Comparison of ENCODE assay signal across 25 cellular contexts in genomic region chr7:2075811-2076210, GRCh38.
DNase-seq lines count a peak whose midpoint lies in the region; ATAC-seq and TF ChIP-seq lines count a peak whose summit lies in the region.
"Had no signal": no experiment of that assay in that cellular context is flagged by ENCODE, and none has a peak within 500 bp of the region (broad histone marks: within the 10 kb centered on the region; RNA-seq: fewer than 3 reads in every experiment).

No MANE protein-coding gene starts in this region.

- peak overlapping the region; percentile 95 for H3K27ac ChIP-seq in BLaER1
- peak overlapping the region; percentile 80 for H3K27ac ChIP-seq in HL-60 (replicated peaks)
- H3K27ac ChIP-seq: 22Rv1, GM23248, SJSA1 had no signal

- H3K4me1 ChIP-seq in BLaER1 = peaks cover 99% of the 10 kb centered on the region
- H3K4me1 ChIP-seq: SJSA1 had no signal

- TF ChIP-seq CTCF in HL-60 (IDR thresholded peaks at IDR 0.05; ENCODE audit: insufficient read depth, low read length) (no peak), progenitor cell of endocrine pancreas (IDR thresholded peaks at IDR 0.05; ENCODE audit: unreplicated experiment) (no peak), GM20000 (IDR thresholded peaks at IDR 0.05; ENCODE audit: extremely low read depth, missing control alignments) (no peak)

- no peak overlapping the region for H3K4me3 Mint-ChIP-seq in progenitor cell of endocrine pancreas (ENCODE audit: low read depth)
- H3K4me3 Mint-ChIP-seq: B cell had no signal

- peaks cover 4% of the 10 kb centered on the region for H3K36me3 Mint-ChIP-seq in progenitor cell of endocrine pancreas (ENCODE audit: insufficient read depth)

- peak overlapping the region; percentile 76 for H3K27ac Mint-ChIP-seq in progenitor cell of endocrine pancreas
- H3K27ac Mint-ChIP-seq: B cell had no signal

- H3K27me3 ChIP-seq in BLaER1 = no peaks in the 10 kb centered on the region
- H3K27me3 ChIP-seq in HL-60 (ENCODE audit: insufficient read depth, poor library complexity, severe bottlenecking) = no peaks in the 10 kb centered on the region
- H3K27me3 ChIP-seq: SJSA1 had no signal

- no peak for DNase-seq in HL-60 (ENCODE audit: low read depth in 1 of 2, low spot score in 1 of 2)
- DNase-seq in myocyte (ENCODE audit: low read depth) = peak; percentile 68
- DNase-seq in progenitor cell of endocrine pancreas (ENCODE audit: low spot score, unreplicated experiment) = no peak
- no peak for DNase-seq in DMS114 treated with DMSO at 0.1 percent for 48 hours (lab: John Stamatoyannopoulos, UW; ENCODE audit: unreplicated experiment)
- no peak for DNase-seq in GM20000 (ENCODE audit: low spot score)
- no peak for DNase-seq in GM03348 (ENCODE audit: low spot score)
- DNase-seq in sciatic nerve (ENCODE audit: low spot score) = no peak
- DNase-seq: DMS53, GM23248, HCEC 1CT, IMR-90, KG1, MM.1S, NCI-H1417, NCI-H1694, NCI-H2029 treated with DMSO at 0.1 percent for 48 hours, NCI-H2227 treated with DMSO at 0.1 percent for 48 hours, NCI-H510A, NCI-H69, Right ventricle myocardium superior, RPMI8226 had no signal

- H4K20me1 ChIP-seq in BLaER1 = peaks cover 89% of the 10 kb centered on the region

- ATAC-seq in sciatic nerve = no peak

- H3K4me3 ChIP-seq in BLaER1 (no peak overlapping the region), HL-60 (replicated peaks; ENCODE audit: insufficient read depth, low read length) (no peak overlapping the region)
- H3K4me3 ChIP-seq: GM23248, SJSA1 had no signal

- H3K27me3 Mint-ChIP-seq in progenitor cell of endocrine pancreas = no peaks in the 10 kb centered on the region
- H3K27me3 Mint-ChIP-seq: B cell had no signal

- peaks cover 7% of the 10 kb centered on the region for H3K9me3 ChIP-seq in BLaER1
- H3K9me3 ChIP-seq: SJSA1 had no signal

- peaks cover 11% of the 10 kb centered on the region for H3K4me1 Mint-ChIP-seq in progenitor cell of endocrine pancreas (ENCODE audit: low read depth)

- H3K9ac ChIP-seq in BLaER1 = no peak overlapping the region
- H3K9ac ChIP-seq: GM23248 had no signal

- H3K36me3 ChIP-seq in BLaER1 = peaks cover 36% of the 10 kb centered on the region

- H3K4me2 ChIP-seq in BLaER1 = peak overlapping the region; percentile 94

- no peaks in the 10 kb centered on the region for H3K9me3 Mint-ChIP-seq in progenitor cell of endocrine pancreas (ENCODE audit: low read depth)

- intact Hi-C loops in sciatic nerve (cut with DNase I) = no loop called here
